1 cellular context compared by ENCODE assay signal in genomic region chr12:9132008-9132535, GRCh38.
TF ChIP-seq lines count a peak whose summit lies in the region.

No MANE protein-coding gene starts in this region.

TF ChIP-seq in A549, 52 proteins besides CTCF, POLR2A, EP300 and RAD21:
- TF ChIP-seq GATA3 (IDR thresholded peaks at IDR 0.05; ENCODE audit: borderline replicate concordance), result no peak
- no peak for TF ChIP-seq NPAS2 (CRISPR knock-in tag; IDR thresholded peaks at IDR 0.05; ENCODE audit: borderline replicate concordance)
- TF ChIP-seq KDM5A (IDR thresholded peaks at IDR 0.05), result no peak
- no peak for TF ChIP-seq E2F6 (IDR thresholded peaks at IDR 0.05; ENCODE audit: borderline replicate concordance, low read depth)
- TF ChIP-seq RNF2 (IDR thresholded peaks at IDR 0.05; ENCODE audit: borderline replicate concordance, low read depth), result no peak
- no peak for TF ChIP-seq HOXB13 (CRISPR knock-in tag; IDR thresholded peaks at IDR 0.05; ENCODE audit: low read depth)
- no peak for TF ChIP-seq MAFK (IDR thresholded peaks at IDR 0.05; ENCODE audit: partially characterized antibody)
- no peak for TF ChIP-seq ESRRA (IDR thresholded peaks at IDR 0.05; ENCODE audit: borderline replicate concordance, low read length)
- TF ChIP-seq CBX8 (IDR thresholded peaks at IDR 0.05), result no peak
- no peak for TF ChIP-seq ELK1 (IDR thresholded peaks at IDR 0.05; ENCODE audit: low read depth, low read length)
- TF ChIP-seq FOSB (CRISPR knock-in tag; IDR thresholded peaks at IDR 0.05), result no peak
- no peak for TF ChIP-seq CHD4 (IDR thresholded peaks at IDR 0.05; ENCODE audit: borderline replicate concordance)
- no peak for TF ChIP-seq FOSL2 (IDR thresholded peaks at IDR 0.05)
- TF ChIP-seq FOSL2 (CRISPR knock-in tag; IDR thresholded peaks at IDR 0.05), result no peak
- no peak for TF ChIP-seq JUN (IDR thresholded peaks at IDR 0.05)
- no peak for TF ChIP-seq BCL3 (IDR thresholded peaks at IDR 0.05)
- TF ChIP-seq TP53 (CRISPR knock-in tag; IDR thresholded peaks at IDR 0.05), result no peak
- no peak for TF ChIP-seq ZFP36 (IDR thresholded peaks at IDR 0.05; ENCODE audit: borderline replicate concordance, partially characterized antibody)
